Comparison of ENCODE assay signal across 19 cellular contexts in the genomic region with DNA sequence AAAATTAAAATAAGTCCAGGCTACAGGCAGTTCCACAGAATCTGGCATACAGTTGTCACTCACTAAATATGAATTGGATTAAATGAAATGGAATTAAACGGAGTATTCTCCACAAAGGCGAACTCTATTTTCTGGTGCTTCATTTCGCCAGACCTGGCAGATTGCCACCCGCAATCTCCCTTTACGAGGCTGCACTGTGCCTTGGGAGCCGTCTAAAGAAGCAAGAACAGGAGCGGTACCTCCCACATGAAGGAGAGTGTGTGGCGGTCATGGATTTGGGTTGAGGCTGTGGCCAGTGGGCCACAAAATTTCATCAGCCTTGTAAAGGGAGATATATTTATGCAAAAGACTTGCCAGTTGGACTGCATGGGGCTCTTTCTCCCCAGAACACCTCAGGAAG.
"Had no signal": no experiment of that assay in that cellular context is flagged by ENCODE, and none has a peak within 500 bp of the region (broad histone marks: within the 10 kb centered on the region; RNA-seq: fewer than 3 reads in every experiment).

No MANE protein-coding gene starts in this region.

- H3K9me3 ChIP-seq: breast epithelium, heart right ventricle, ovary, stomach had no signal

- H3K27me3 Mint-ChIP-seq: naive thymus-derived CD8-positive, alpha-beta T cell had no signal

- H3K4me2 ChIP-seq: smooth muscle cell had no signal

- H3K9me3 Mint-ChIP-seq: activated T-cell treated with anti-CD3 and anti-CD28 coated beads, Interleukin-2, amount 50 U/mL, for 72 hours had no signal

- H3K4me1 ChIP-seq: breast epithelium, heart right ventricle, stomach had no signal

- DNase-seq: activated CD4-positive, alpha-beta T cell treated with anti-CD3 and anti-CD28 coated beads, Interleukin-2, amount 50 U/mL, for 1 hour; activated effector memory CD4-positive, alpha-beta T cell treated with anti-CD3 and anti-CD28 coated beads, Interleukin-2, amount 50 U/mL, for 16 hours; activated naive CD4-positive, alpha-beta T cell treated with anti-CD3 and anti-CD28 coated beads, Interleukin-2, amount 50 U/mL, for 16 hours; activated T-cell treated with anti-CD3 and anti-CD28 coated beads, Interleukin-2, amount 50 U/mL, for 72 hours; aorta; cerebellar nuclear complex; cortex of kidney; heart right ventricle; mesenchymal stem cell; naive thymus-derived CD8-positive, alpha-beta T cell; ovary; stimulated activated CD4-positive, alpha-beta T cell treated with anti-CD3 and anti-CD28 coated beads, Interleukin-4, amount 100 ng/mL, for 1 hour; stomach; T1000; trophoblast cell had no signal

- H3K27ac ChIP-seq: breast epithelium, heart right ventricle, ovary, stomach had no signal

- H3K27me3 ChIP-seq: breast epithelium, heart right ventricle, ovary, stomach had no signal

- H3K36me3 Mint-ChIP-seq: naive thymus-derived CD8-positive, alpha-beta T cell had no signal

- H3K27ac Mint-ChIP-seq: activated T-cell treated with anti-CD3 and anti-CD28 coated beads, Interleukin-2, amount 50 U/mL, for 72 hours; naive thymus-derived CD8-positive, alpha-beta T cell had no signal

- H3K4me3 ChIP-seq: breast epithelium, heart right ventricle, ovary, smooth muscle cell, stomach had no signal

- ATAC-seq: activated CD4-positive, CD25-positive, alpha-beta regulatory T cell treated with anti-CD3 and anti-CD28 coated beads, Interleukin-2, amount 50 U/mL, for 24 hours; activated T-cell treated with anti-CD3 and anti-CD28 coated beads, Interleukin-2, amount 50 U/mL, for 72 hours; naive thymus-derived CD8-positive, alpha-beta T cell; sciatic nerve had no signal

- H3K4me3 Mint-ChIP-seq: activated T-cell treated with anti-CD3 and anti-CD28 coated beads, Interleukin-2, amount 50 U/mL, for 72 hours; naive thymus-derived CD8-positive, alpha-beta T cell had no signal
